In genomic region chr3:82000350-82000749, GRCh38 we compare ENCODE assay signal across 23 cellular contexts.
"Had no signal": no experiment of that assay in that cellular context is flagged by ENCODE, and none has a peak within 500 bp of the region (broad histone marks: within the 10 kb centered on the region; RNA-seq: fewer than 3 reads in every experiment).

No MANE protein-coding gene starts in this region.

- H3K4me3 ChIP-seq: coronary artery, hepatocyte, mucosa of descending colon, prostate gland, right lobe of liver, tibial artery, upper lobe of right lung, vagina had no signal

- ATAC-seq: mucosa of descending colon; naive thymus-derived CD8-positive, alpha-beta T cell; stimulated activated effector memory CD8-positive, alpha-beta T cell treated with anti-CD3 and anti-CD28 coated beads, Interleukin-12 subunit alpha, Interleukin-12 subunit beta, amount 100 ng/mL, for 72 hours; upper lobe of right lung had no signal

- H3K27ac ChIP-seq: coronary artery, hepatocyte, parathyroid adenoma, prostate gland, right lobe of liver, tibial artery, upper lobe of right lung, vagina had no signal

- H3K27me3 Mint-ChIP-seq: naive thymus-derived CD8-positive, alpha-beta T cell; stimulated activated naive CD8-positive, alpha-beta T cell treated with anti-CD3 and anti-CD28 coated beads, Interleukin-15, Interleukin-2, amounts not matched to agents 100 ng/mL and 50 ng/mL, for 24 hours had no signal

- H3K9ac ChIP-seq: parathyroid adenoma had no signal

- H3K4me3 Mint-ChIP-seq: endodermal cell; naive thymus-derived CD8-positive, alpha-beta T cell; neural crest cell; stimulated activated effector memory CD8-positive, alpha-beta T cell treated with anti-CD3 and anti-CD28 coated beads, Interleukin-12 subunit alpha, Interleukin-12 subunit beta, amount 100 ng/mL, for 72 hours; stimulated activated naive CD8-positive, alpha-beta T cell treated with anti-CD3 and anti-CD28 coated beads, Interleukin-15, Interleukin-2, amounts not matched to agents 100 ng/mL and 50 ng/mL, for 24 hours had no signal

- H3K9me3 Mint-ChIP-seq: endodermal cell; stimulated activated naive CD8-positive, alpha-beta T cell treated with anti-CD3 and anti-CD28 coated beads, Interleukin-15, Interleukin-2, amounts not matched to agents 100 ng/mL and 50 ng/mL, for 24 hours had no signal

- FAIRE-seq: endothelial cell of umbilical vein, kidney had no signal

- H3K9me3 ChIP-seq: mucosa of descending colon, prostate gland, right lobe of liver, upper lobe of right lung, vagina had no signal

- H3K27ac Mint-ChIP-seq: endodermal cell; naive thymus-derived CD8-positive, alpha-beta T cell; stimulated activated effector memory CD8-positive, alpha-beta T cell treated with anti-CD3 and anti-CD28 coated beads, Interleukin-12 subunit alpha, Interleukin-12 subunit beta, amount 100 ng/mL, for 72 hours; stimulated activated naive CD8-positive, alpha-beta T cell treated with anti-CD3 and anti-CD28 coated beads, Interleukin-15, Interleukin-2, amounts not matched to agents 100 ng/mL and 50 ng/mL, for 24 hours had no signal

- H3K4me1 Mint-ChIP-seq: naive thymus-derived CD8-positive, alpha-beta T cell; stimulated activated effector memory CD8-positive, alpha-beta T cell treated with anti-CD3 and anti-CD28 coated beads, Interleukin-12 subunit alpha, Interleukin-12 subunit beta, amount 100 ng/mL, for 72 hours had no signal

- H3K27me3 ChIP-seq: hepatocyte, right lobe of liver, tibial artery, upper lobe of right lung, vagina had no signal

- H3K36me3 ChIP-seq: prostate gland, right lobe of liver, tibial artery, upper lobe of right lung, vagina had no signal

- DNase-seq: effector CD4-positive, alpha-beta T cell; endodermal cell; foreskin melanocyte; kidney; mammary epithelial cell; mucosa of descending colon; naive thymus-derived CD8-positive, alpha-beta T cell; occipital lobe; retina; right lobe of liver; stimulated activated CD4-positive, alpha-beta T cell treated with anti-CD3 and anti-CD28 coated beads, Interleukin-4, amount 100 ng/mL, for 1 hour; stimulated activated CD8-positive, alpha-beta memory T cell treated with anti-CD3 and anti-CD28 coated beads, Interleukin-4, amount 100 ng/mL, for 48 hours; tibial artery; upper lobe of right lung had no signal

- H3K4me1 ChIP-seq: parathyroid adenoma, prostate gland, upper lobe of right lung, vagina had no signal

- H3K36me3 Mint-ChIP-seq: naive thymus-derived CD8-positive, alpha-beta T cell; stimulated activated effector memory CD8-positive, alpha-beta T cell treated with anti-CD3 and anti-CD28 coated beads, Interleukin-12 subunit alpha, Interleukin-12 subunit beta, amount 100 ng/mL, for 72 hours had no signal

- H3K4me2 ChIP-seq: hepatocyte had no signal

- H3K79me2 ChIP-seq: hepatocyte, parathyroid adenoma had no signal

- H2AFZ ChIP-seq: hepatocyte, parathyroid adenoma had no signal
